Comparison of ENCODE assay signal across 18 cellular contexts in the genomic region with DNA sequence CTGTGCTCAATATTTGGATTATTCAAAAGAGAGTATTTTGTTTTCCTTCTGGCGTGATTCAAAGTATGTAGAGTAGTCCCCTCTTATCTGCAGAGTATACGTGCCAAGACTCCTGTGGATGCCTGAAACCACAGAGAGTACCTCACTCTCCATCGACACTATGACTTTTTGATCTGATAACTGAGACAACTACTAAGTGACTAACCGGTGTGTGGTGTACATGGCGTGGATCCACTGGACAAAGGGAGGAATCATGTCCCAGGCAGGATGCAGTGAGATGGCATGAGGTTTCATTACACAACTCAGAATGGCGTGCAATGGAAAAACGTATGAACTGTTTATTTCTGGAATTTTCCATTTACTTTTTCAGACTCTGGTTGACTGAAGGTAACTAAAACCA.
DNase-seq lines count a peak whose midpoint lies in the region; FAIRE-seq and TF ChIP-seq lines count a peak whose summit lies in the region.
"Had no signal": no experiment of that assay in that cellular context is flagged by ENCODE, and none has a peak within 500 bp of the region (broad histone marks: within the 10 kb centered on the region; RNA-seq: fewer than 3 reads in every experiment).

No MANE protein-coding gene starts in this region.

- H3K4me2 ChIP-seq in fibroblast of lung (ENCODE audit: extremely low read depth, insufficient read depth, low read length) (peak overlapping the region; percentile 18), smooth muscle cell (no peak overlapping the region)

- H3F3A ChIP-seq in smooth muscle cell (ENCODE audit: low read depth), result no peaks in the 10 kb centered on the region

- H3K36me3 ChIP-seq in fibroblast of lung (ENCODE audit: control insufficient read depth, insufficient read depth, low read length) (no peaks in the 10 kb centered on the region), smooth muscle cell (ENCODE audit: low read depth) (no peaks in the 10 kb centered on the region)
- H3K36me3 ChIP-seq: ascending aorta, esophagus muscularis mucosa, thoracic aorta had no signal

- peak; percentile 96 for FAIRE-seq in RCC 7860 (lab: Jason Lieb, UNC)
- FAIRE-seq: K562, TTC549 had no signal

- peak; percentile 4 for DNase-seq in stimulated activated CD4-positive, alpha-beta T cell treated with anti-CD3 and anti-CD28 coated beads, Interleukin-1b, Interleukin-23, amount 100 ng/mL, for 48 hours
- DNase-seq in stimulated activated CD4-positive, alpha-beta T cell treated with anti-CD3 and anti-CD28 coated beads, Interleukin-4, amount 100 ng/mL, for 24 hours, result no peak
- peak; percentile 91 for DNase-seq in RCC 7860 (ENCODE audit: low spot score)
- DNase-seq in fibroblast of lung (ENCODE audit: low read depth in 2 of 2), result peak; percentile 53 to 99
- no peak for DNase-seq in islet precursor cell
- no peak for DNase-seq in GDM1 (lab: John Stamatoyannopoulos, UW)
- DNase-seq in GM13977 (ENCODE audit: low spot score), result no peak
- no peak for DNase-seq in smooth muscle cell (lab: John Stamatoyannopoulos, UW; ENCODE audit: unreplicated experiment)
- DNase-seq: activated CD4-positive, alpha-beta memory T cell treated with anti-CD3 and anti-CD28 coated beads, Interleukin-2, amount 10 ng/mL, durations not matched to agents 7 days and 5 days; left colon; natural killer cell; NCI-H1417 treated with DMSO at 0.1 percent for 48 hours; NCI-H345 had no signal

- 69% methylated on average over 7 of the region's 7 CpGs for WGBS in smooth muscle cell (ENCODE audit: low lambda C conversion rate)

- TF ChIP-seq CTCF in fibroblast of lung (conservative IDR thresholded peaks at IDR 0.05 in 1 of 2, IDR thresholded peaks at IDR 0.05 in 1 of 2; ENCODE audit: low read depth in 1 of 2, low read length in 2 of 2) (no peak), GM13977 (IDR thresholded peaks at IDR 0.05; ENCODE audit: extremely low read depth, insufficient read depth, missing control alignments) (no peak), smooth muscle cell (IDR thresholded peaks at IDR 0.05; ENCODE audit: borderline replicate concordance, insufficient read depth, poor library complexity, severe bottlenecking) (no peak)

- H3K4me3 ChIP-seq in fibroblast of lung (replicated peaks in 1 of 4; ENCODE audit: control extremely low read depth in 1 of 4, insufficient read depth in 1 of 4, low read depth in 3 of 4, low read length in 4 of 4) (no peak overlapping the region), smooth muscle cell (no peak overlapping the region)
- H3K4me3 ChIP-seq: ascending aorta, esophagus muscularis mucosa, K562, thoracic aorta had no signal

- no peaks in the 10 kb centered on the region for H3K9me3 ChIP-seq in fibroblast of lung (ENCODE audit: control insufficient read depth, insufficient read depth, low read depth, low read length)
- H3K9me3 ChIP-seq in smooth muscle cell (replicated peaks; ENCODE audit: low read depth), result no peaks in the 10 kb centered on the region
- H3K9me3 ChIP-seq: ascending aorta, esophagus muscularis mucosa, thoracic aorta had no signal

- H3K79me2 ChIP-seq in fibroblast of lung (ENCODE audit: control insufficient read depth, insufficient read depth, low read length), result no peaks in the 10 kb centered on the region
- no peaks in the 10 kb centered on the region for H3K79me2 ChIP-seq in smooth muscle cell (ENCODE audit: low read depth)

- H3K27me3 ChIP-seq in fibroblast of lung (ENCODE audit: control insufficient read depth, insufficient read depth, low read length) (no peaks in the 10 kb centered on the region), smooth muscle cell (ENCODE audit: low read depth) (no peaks in the 10 kb centered on the region)
- H3K27me3 ChIP-seq: ascending aorta, esophagus muscularis mucosa had no signal

- H3K27ac ChIP-seq in fibroblast of lung (ENCODE audit: insufficient read depth, low read length), result no peak overlapping the region
- H3K27ac ChIP-seq in smooth muscle cell (ENCODE audit: low read depth), result no peak overlapping the region
- H3K27ac ChIP-seq: ascending aorta, esophagus muscularis mucosa, thoracic aorta had no signal

- H2AFZ ChIP-seq in fibroblast of lung (ENCODE audit: low read length) (peak overlapping the region; percentile 48), smooth muscle cell (ENCODE audit: low read depth) (no peak overlapping the region)

- no peaks in the 10 kb centered on the region for H4K20me1 ChIP-seq in fibroblast of lung (ENCODE audit: control insufficient read depth, extremely low read depth, insufficient read depth, low read length)
- no peaks in the 10 kb centered on the region for H4K20me1 ChIP-seq in smooth muscle cell (ENCODE audit: low read depth)

- H3K9ac ChIP-seq in fibroblast of lung (ENCODE audit: insufficient read depth, low read length), result no peak overlapping the region
- no peak overlapping the region for H3K9ac ChIP-seq in smooth muscle cell (ENCODE audit: low read depth)

- no peaks in the 10 kb centered on the region for H3K4me1 ChIP-seq in fibroblast of lung (ENCODE audit: control insufficient read depth, extremely low read depth, insufficient read depth, low read length)
- no peaks in the 10 kb centered on the region for H3K4me1 ChIP-seq in smooth muscle cell (ENCODE audit: low read depth)
- H3K4me1 ChIP-seq: ascending aorta, esophagus muscularis mucosa had no signal

- in situ Hi-C loops in GM13977 (cut with MboI; ENCODE audit: low pct_unique_long_range_greater_than_20kb, low sequenced_read_pairs, unreplicated experiment), result no loop called here

Comparison
In these comparisons a context has a peak if more than half of its experiments do, and no peak if none do; other contexts are left out.
1. DNase-seq: peak in stimulated activated CD4-positive, alpha-beta T cell treated with anti-CD3 and anti-CD28 coated beads, Interleukin-1b, Interleukin-23, amount 100 ng/mL, for 48 hours (single experiment), RCC 7860 (single experiment) and fibroblast of lung (2 of 2); none in stimulated activated CD4-positive, alpha-beta T cell treated with anti-CD3 and anti-CD28 coated beads, Interleukin-4, amount 100 ng/mL, for 24 hours (single experiment), islet precursor cell (single experiment), GDM1 (single experiment), GM13977 (single experiment) and smooth muscle cell (single experiment).